ENCODE assay signal across 8 cellular contexts in genomic region chr3:122977645-122978466, GRCh38. TPM values are rescaled to one million over a fixed set of nuclear protein-coding genes. Genes with fewer than 3 reads are reported as not detected.
DNase-seq lines count a peak whose midpoint lies in the region; ATAC-seq and TF ChIP-seq lines count a peak whose summit lies in the region.

No MANE protein-coding gene starts in this region.

- no peaks in the 10 kb centered on the region for H3K36me3 ChIP-seq in left lung
- no peaks in the 10 kb centered on the region for H3K36me3 ChIP-seq in tibial nerve
- H3K36me3 ChIP-seq in Caco-2 (ENCODE audit: control insufficient read depth, insufficient read depth, low read length) = no peaks in the 10 kb centered on the region

- H3K27ac ChIP-seq in caudate nucleus (ENCODE audit: low read depth, low read length) (peak overlapping the region; percentile 58), left lung (no peak overlapping the region), tibial nerve (peak overlapping the region in 2 of 4 donors; percentile 42 to 49)

- 27 to 41% methylated on average over 10 to 14 of the region's 14 CpGs for WGBS in tibial nerve, 2 donors

- intact Hi-C loops in left lung (cut with DNase I) = no loop called here
- intact Hi-C loops in activated T-helper 1 cell treated with anti-CD3 and anti-CD28 coated beads, Interleukin-12 subunit alpha, Interleukin-12 subunit beta, Interleukin-2, Interleukin-4 antibody, amounts not matched to agents 30 ng/mL and 10 ng/mL and 1 ng/mL, durations not matched to agents 14 hours and 24 hours and 36 hours (cut with micrococcal nuclease) = no loop called here
- intact Hi-C loops in Caco-2 (cut with micrococcal nuclease; ENCODE audit: unreplicated experiment) = no loop called here

- H3K4me3 ChIP-seq in left lung (no peak overlapping the region), tibial nerve (no peak overlapping the region), Caco-2 (ENCODE audit: low read depth, low read length) (no peak overlapping the region)

- BruUV-seq in Caco-2 (replicated peaks; lab: Mats Ljungman, UMichigan) = no TSS peak

- H3K9me3 ChIP-seq in left lung (no peaks in the 10 kb centered on the region), tibial nerve (no peaks in the 10 kb centered on the region), Caco-2 (no peaks in the 10 kb centered on the region)

- ATAC-seq in left lung (peak; percentile 75), GM19397 (IDR thresholded peaks at IDR 0.05; ENCODE audit: unreplicated experiment) (no peak)

- H3K4me1 ChIP-seq in left lung (peaks cover 4 to 20% of the 10 kb centered on the region in 2 donors), tibial nerve (peaks cover 0 to 33% (median 4%) of the 10 kb centered on the region in 4 donors), Caco-2 (peaks cover 4% of the 10 kb centered on the region; the same call in 1 of the 2 replicates)

- TF ChIP-seq EP300 in tibial nerve (IDR thresholded peaks at IDR 0.05) = no peak

- no peaks in the 10 kb centered on the region for H3K36me3 Mint-ChIP-seq in activated T-helper 1 cell treated with anti-CD3 and anti-CD28 coated beads, Interleukin-12 subunit alpha, Interleukin-12 subunit beta, Interleukin-2, Interleukin-4 antibody, amounts not matched to agents 30 ng/mL and 10 ng/mL and 1 ng/mL, durations not matched to agents 14 hours and 24 hours and 36 hours (ENCODE audit: low read depth)
- no peaks in the 10 kb centered on the region for H3K36me3 Mint-ChIP-seq in Caco-2 (ENCODE audit: insufficient read depth, unreplicated experiment)

- no peak for TF ChIP-seq POLR2A in tibial nerve (IDR thresholded peaks at IDR 0.05)

- TF ChIP-seq CTCF in left lung (IDR thresholded peaks at IDR 0.05) (no peak), tibial nerve (IDR thresholded peaks at IDR 0.05) (no peak), Caco-2 (IDR thresholded peaks at IDR 0.05; ENCODE audit: insufficient read depth in 1 of 2, low read depth in 1 of 2, low read length in 1 of 2, severe bottlenecking in 1 of 2, unreplicated experiment in 1 of 2) (no peak)

- CTCF ChIA-PET in Caco-2 (lab: Charles Lee) = no interaction called here

- peak; percentile 63 for DNase-seq in Ammon's horn (ENCODE audit: low spot score)
- peak; percentile 19 for DNase-seq in NCI-H1105 treated with DMSO at 0.1 percent for 48 hours (lab: John Stamatoyannopoulos, UW)
- peak in 17 of 61 donors; percentile 5 to 48 (median 23) for DNase-seq in caudate nucleus (lab: John Stamatoyannopoulos, UW)
- DNase-seq in left lung = peak; percentile 72 to 78
- DNase-seq in activated T-helper 1 cell treated with anti-CD3 and anti-CD28 coated beads, Interleukin-12 subunit alpha, Interleukin-12 subunit beta, Interleukin-2, Interleukin-4 antibody, amounts not matched to agents 30 ng/mL and 10 ng/mL and 1 ng/mL, durations not matched to agents 14 hours and 24 hours and 36 hours (ENCODE audit: low spot score) = no peak
- DNase-seq in tibial nerve (ENCODE audit: low spot score in 2 of 2) = no peak
- no peak for DNase-seq in Caco-2

- H3K4me3 Mint-ChIP-seq in activated T-helper 1 cell treated with anti-CD3 and anti-CD28 coated beads, Interleukin-12 subunit alpha, Interleukin-12 subunit beta, Interleukin-2, Interleukin-4 antibody, amounts not matched to agents 30 ng/mL and 10 ng/mL and 1 ng/mL, durations not matched to agents 14 hours and 24 hours and 36 hours = no peak overlapping the region
- no peak overlapping the region for H3K4me3 Mint-ChIP-seq in Caco-2 (ENCODE audit: unreplicated experiment)

- peaks cover 17% of the 10 kb centered on the region for H3K4me1 Mint-ChIP-seq in activated T-helper 1 cell treated with anti-CD3 and anti-CD28 coated beads, Interleukin-12 subunit alpha, Interleukin-12 subunit beta, Interleukin-2, Interleukin-4 antibody, amounts not matched to agents 30 ng/mL and 10 ng/mL and 1 ng/mL, durations not matched to agents 14 hours and 24 hours and 36 hours (ENCODE audit: low read depth)
- H3K4me1 Mint-ChIP-seq in Caco-2 (ENCODE audit: low read depth, unreplicated experiment) = peaks cover 7% of the 10 kb centered on the region

- no peak overlapping the region for H3K27ac Mint-ChIP-seq in activated T-helper 1 cell treated with anti-CD3 and anti-CD28 coated beads, Interleukin-12 subunit alpha, Interleukin-12 subunit beta, Interleukin-2, Interleukin-4 antibody, amounts not matched to agents 30 ng/mL and 10 ng/mL and 1 ng/mL, durations not matched to agents 14 hours and 24 hours and 36 hours
- H3K27ac Mint-ChIP-seq in Caco-2 (ENCODE audit: unreplicated experiment) = no peak overlapping the region

- peaks cover 11% of the 10 kb centered on the region for H3K27me3 Mint-ChIP-seq in activated T-helper 1 cell treated with anti-CD3 and anti-CD28 coated beads, Interleukin-12 subunit alpha, Interleukin-12 subunit beta, Interleukin-2, Interleukin-4 antibody, amounts not matched to agents 30 ng/mL and 10 ng/mL and 1 ng/mL, durations not matched to agents 14 hours and 24 hours and 36 hours (ENCODE audit: insufficient read depth)
- H3K27me3 Mint-ChIP-seq in Caco-2 (ENCODE audit: insufficient read depth, unreplicated experiment) = no peaks in the 10 kb centered on the region

- no peaks in the 10 kb centered on the region for H3K27me3 ChIP-seq in left lung
- no peaks in the 10 kb centered on the region for H3K27me3 ChIP-seq in tibial nerve
- H3K27me3 ChIP-seq in Caco-2 (replicated peaks; ENCODE audit: control insufficient read depth, insufficient read depth, low read length) = no peaks in the 10 kb centered on the region

- POLR2A ChIA-PET in Caco-2 (lab: Charles Lee) = no interaction called here

- no peaks in the 10 kb centered on the region for H3K9me3 Mint-ChIP-seq in activated T-helper 1 cell treated with anti-CD3 and anti-CD28 coated beads, Interleukin-12 subunit alpha, Interleukin-12 subunit beta, Interleukin-2, Interleukin-4 antibody, amounts not matched to agents 30 ng/mL and 10 ng/mL and 1 ng/mL, durations not matched to agents 14 hours and 24 hours and 36 hours
- H3K9me3 Mint-ChIP-seq in Caco-2 (ENCODE audit: unreplicated experiment) = no peaks in the 10 kb centered on the region

RNA-seq across cellular contexts. Expression of gene SEMA5B, which starts 49.7 kb away (rescaled TPM):
- under 1 TPM; 0.61 to 0.89 TPM for total RNA-seq in left lung
- not detected in 2 replicates for total RNA-seq in activated T-helper 1 cell treated with anti-CD3 and anti-CD28 coated beads, Interleukin-12 subunit alpha, Interleukin-12 subunit beta, Interleukin-2, Interleukin-4 antibody, amounts not matched to agents 30 ng/mL and 10 ng/mL and 1 ng/mL, durations not matched to agents 14 hours and 24 hours and 36 hours
- total RNA-seq in tibial nerve = 10 to 100 TPM in 2 of 4 donors, 1 to 10 TPM in 2; 6.7 to 19.7 (median 13.1) TPM
- total RNA-seq in Caco-2 (2022) = 0.84 and 1.0 TPM in 2 replicates

Comparison
In these comparisons a context has a peak if more than half of its experiments do, and no peak if none do; other contexts are left out.
1. DNase-seq: peak in Ammon's horn (single experiment), NCI-H1105 treated with DMSO at 0.1 percent for 48 hours (single experiment) and left lung (2 of 2); none in activated T-helper 1 cell treated with anti-CD3 and anti-CD28 coated beads, Interleukin-12 subunit alpha, Interleukin-12 subunit beta, Interleukin-2, Interleukin-4 antibody, amounts not matched to agents 30 ng/mL and 10 ng/mL and 1 ng/mL, durations not matched to agents 14 hours and 24 hours and 36 hours (single experiment), tibial nerve (0 of 2) and Caco-2 (0 of 2).